In genomic region chr20:61579908-61580307, GRCh38 we compare ENCODE assay signal across 1 cellular context.
A peak's percentile ranks its signal among the peaks of the same experiment; 100 is the strongest.
TF ChIP-seq lines count a peak whose summit lies in the region.

No MANE protein-coding gene starts in this region.

TF ChIP-seq in HepG2, 621 proteins besides CTCF, POLR2A, EP300 and RAD21 (continued from another document):
- peak; percentile 34; the same call in 1 of the 2 replicates for TF ChIP-seq ZNF788 (CRISPR knock-in tag; IDR thresholded peaks at IDR 0.05; ENCODE audit: borderline replicate concordance)
- TF ChIP-seq FOXP1 (IDR thresholded peaks at IDR 0.05) = no peak
- TF ChIP-seq FOXP1 (CRISPR knock-in tag; IDR thresholded peaks at IDR 0.05) = peak; percentile 78
- TF ChIP-seq FOXA1 (IDR thresholded peaks at IDR 0.05) = no peak
- TF ChIP-seq FOXA1 (CRISPR knock-in tag; IDR thresholded peaks at IDR 0.05) = peak; percentile 37; the same call in 1 of the 2 replicates
- TF ChIP-seq ZNF329 (CRISPR knock-in tag; IDR thresholded peaks at IDR 0.05; ENCODE audit: low read depth) = no peak
- TF ChIP-seq RXRB (CRISPR knock-in tag; IDR thresholded peaks at IDR 0.05; ENCODE audit: borderline replicate concordance) = peak; percentile 82
- TF ChIP-seq ZNF441 (CRISPR knock-in tag; IDR thresholded peaks at IDR 0.05; ENCODE audit: borderline replicate concordance) = 0 out of 2 replicates have a peak, but pooled peaks have one; percentile 35
- TF ChIP-seq HMGXB3 (CRISPR knock-in tag; IDR thresholded peaks at IDR 0.05; ENCODE audit: borderline replicate concordance) = no peak
- no peak for TF ChIP-seq ZSCAN20 (CRISPR knock-in tag; IDR thresholded peaks at IDR 0.05; ENCODE audit: borderline replicate concordance)
- TF ChIP-seq TCF12 (IDR thresholded peaks at IDR 0.05) = no peak
- TF ChIP-seq TCF12 (CRISPR knock-in tag; IDR thresholded peaks at IDR 0.05) = no peak
- no peak for TF ChIP-seq TGIF2 (CRISPR knock-in tag; IDR thresholded peaks at IDR 0.05)
- no peak for TF ChIP-seq ZBTB34 (CRISPR knock-in tag; IDR thresholded peaks at IDR 0.05)
- TF ChIP-seq FOXK1 (CRISPR knock-in tag; IDR thresholded peaks at IDR 0.05; ENCODE audit: borderline replicate concordance, low read depth) = peak; percentile 57; the same call in 1 of the 2 replicates
- no peak for TF ChIP-seq IRF2 (CRISPR knock-in tag; IDR thresholded peaks at IDR 0.05)
- peak; percentile 96 for TF ChIP-seq ARNTL (CRISPR knock-in tag; IDR thresholded peaks at IDR 0.05)
- TF ChIP-seq ZXDC (CRISPR knock-in tag; IDR thresholded peaks at IDR 0.05) = no peak
- no peak for TF ChIP-seq CREBL2 (CRISPR knock-in tag; IDR thresholded peaks at IDR 0.05; ENCODE audit: borderline replicate concordance)
- peak; percentile 81 for TF ChIP-seq HNF4A (CRISPR knock-in tag; IDR thresholded peaks at IDR 0.05)
- peak; percentile 54 for TF ChIP-seq ARID5B (CRISPR knock-in tag; IDR thresholded peaks at IDR 0.05)
- TF ChIP-seq CENPX (CRISPR knock-in tag; IDR thresholded peaks at IDR 0.05) = no peak
- peak; percentile 62 for TF ChIP-seq MAX (IDR thresholded peaks at IDR 0.05)
- 0 out of 2 replicates have a peak, but pooled peaks have one; percentile 29 for TF ChIP-seq ERF (CRISPR knock-in tag; IDR thresholded peaks at IDR 0.05)
- no peak for TF ChIP-seq ATF4 (CRISPR knock-in tag; IDR thresholded peaks at IDR 0.05)
- no peak for TF ChIP-seq NBN (conservative IDR thresholded peaks at IDR 0.05)
- peak; percentile 48 for TF ChIP-seq USF2 (IDR thresholded peaks at IDR 0.05; ENCODE audit: low read depth, low read length)
- peak; percentile 77; the same call in 1 of the 2 replicates for TF ChIP-seq USF2 (CRISPR knock-in tag; IDR thresholded peaks at IDR 0.05; ENCODE audit: borderline replicate concordance)
- 0 out of 2 replicates have a peak, but pooled peaks have one; percentile 19 for TF ChIP-seq ZNF280D (CRISPR knock-in tag; IDR thresholded peaks at IDR 0.05)
- no peak for TF ChIP-seq GPBP1L1 (CRISPR knock-in tag; IDR thresholded peaks at IDR 0.05)
- TF ChIP-seq ZBTB38 (CRISPR knock-in tag; IDR thresholded peaks at IDR 0.05) = no peak
- no peak for TF ChIP-seq ARHGAP35 (CRISPR knock-in tag; IDR thresholded peaks at IDR 0.05; ENCODE audit: borderline replicate concordance)
- 0 out of 2 replicates have a peak, but pooled peaks have one; percentile 19 for TF ChIP-seq THAP11 (CRISPR knock-in tag; IDR thresholded peaks at IDR 0.05)
- no peak for TF ChIP-seq MTF2 (CRISPR knock-in tag; IDR thresholded peaks at IDR 0.05; ENCODE audit: borderline replicate concordance)
- 0 out of 2 replicates have a peak, but pooled peaks have one; percentile 27 for TF ChIP-seq HDAC2 (CRISPR knock-in tag; IDR thresholded peaks at IDR 0.05)
